Comparison of ENCODE assay signal across 11 cellular contexts in the genomic region with DNA sequence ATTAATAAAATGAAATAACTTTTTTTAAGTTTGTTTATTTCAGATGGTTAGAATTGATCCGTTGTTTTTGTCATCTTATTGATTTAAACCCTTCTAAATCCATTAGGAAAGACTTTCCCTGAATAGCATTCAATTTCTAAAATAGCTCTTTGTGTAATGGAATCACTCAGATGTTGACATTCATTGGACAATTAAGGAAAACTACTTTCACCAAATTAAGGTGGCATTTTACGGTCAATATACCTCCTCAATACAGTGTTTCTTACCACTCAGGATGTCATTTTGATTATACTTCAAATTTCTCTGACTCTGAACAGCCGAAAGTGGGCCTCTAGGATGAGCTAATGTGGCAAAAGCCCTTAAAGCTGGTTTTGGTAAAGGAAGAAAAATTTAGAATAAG. TPM values are rescaled to one million over a fixed set of nuclear protein-coding genes. Genes with fewer than 3 reads are reported as not detected.
DNase-seq lines count a peak whose midpoint lies in the region; ATAC-seq and TF ChIP-seq lines count a peak whose summit lies in the region.
"Had no signal": no experiment of that assay in that cellular context is flagged by ENCODE, and none has a peak within 500 bp of the region (broad histone marks: within the 10 kb centered on the region; RNA-seq: fewer than 3 reads in every experiment).

No MANE protein-coding gene starts in this region.

- no peak overlapping the region for H2AFZ ChIP-seq in ACC112 (ENCODE audit: low read length, unreplicated experiment)

- intact Hi-C loops in ascending aorta (cut with DNase I) (loop anchor here (10.0 kb wide), 1 partner anchor 1465 kb away; no protein-coding TSS in a partner anchor), right lobe of liver (cut with DNase I) (no loop called here)

- H3K36me3 ChIP-seq in ACC112 (ENCODE audit: insufficient read depth, low read length) = peaks cover 22% of the 10 kb centered on the region
- H3K36me3 ChIP-seq in ascending aorta = peaks cover 15 to 24% of the 10 kb centered on the region in 2 donors
- H3K36me3 ChIP-seq in right lobe of liver = peaks cover 0 to 26% (median 6%) of the 10 kb centered on the region in 4 donors

- H3K4me1 ChIP-seq in ACC112 (ENCODE audit: control insufficient read depth, insufficient read depth, low read length, unreplicated experiment) = peaks cover 34% of the 10 kb centered on the region
- peaks cover 3 to 20% of the 10 kb centered on the region in 2 donors for H3K4me1 ChIP-seq in ascending aorta
- peaks cover 0 to 42% (median 19%) of the 10 kb centered on the region in 4 donors for H3K4me1 ChIP-seq in right lobe of liver

- H3K4me3 ChIP-seq in ACC112 (ENCODE audit: low read depth, low read length) (peak overlapping the region; percentile 97), HFF-Myc (replicated peaks; ENCODE audit: low read depth, low read length) (peak overlapping the region; percentile 96), ascending aorta (peak overlapping the region; percentile 86 to 97), right lobe of liver (peak overlapping the region in 2 of 3 donors; percentile 94 to 98)

- H3K79me2 ChIP-seq in ACC112 (ENCODE audit: control insufficient read depth, insufficient read depth, low read length, unreplicated experiment) = peaks cover 63% of the 10 kb centered on the region

- no peak for ATAC-seq in right lobe of liver
- no peak for ATAC-seq in HG03354 (IDR thresholded peaks at IDR 0.05; ENCODE audit: poor library complexity, severe bottlenecking, unreplicated experiment)

- WGBS in right lobe of liver (ENCODE audit: insufficient coverage, low coverage, low lambda C conversion rate, missing lambda C conversion rate) = 47% methylated on average over 3 of the region's 3 CpGs

- no peaks in the 10 kb centered on the region for H3K9me3 ChIP-seq in ascending aorta
- H3K9me3 ChIP-seq in right lobe of liver = no peaks in the 10 kb centered on the region
- H3K9me3 ChIP-seq: esophagus squamous epithelium had no signal

- TF ChIP-seq CTCF in HFF-Myc (IDR thresholded peaks at IDR 0.05; ENCODE audit: low read depth, low read length, missing control alignments) (no peak), ascending aorta (IDR thresholded peaks at IDR 0.05) (no peak), right lobe of liver (IDR thresholded peaks at IDR 0.05) (no peak)

- H3K27me3 ChIP-seq in ACC112 (ENCODE audit: insufficient read depth, low read length) (no peaks in the 10 kb centered on the region), ascending aorta (no peaks in the 10 kb centered on the region), right lobe of liver (no peaks in the 10 kb centered on the region)
- H3K27me3 ChIP-seq: esophagus squamous epithelium had no signal

- H3K27ac ChIP-seq in ACC112 (ENCODE audit: low read depth, low read length) (no peak overlapping the region), ascending aorta (no peak overlapping the region), right lobe of liver (peak overlapping the region in 2 of 3 donors; percentile 88 to 91)

- TF ChIP-seq POLR2A in right lobe of liver (IDR thresholded peaks at IDR 0.05) = no peak

- DNase-seq in HFF-Myc (ENCODE audit: extremely low read depth, low read depth) (no peak), ascending aorta (ENCODE audit: low spot score in 2 of 2) (no peak), right lobe of liver (no peak), DMS79 treated with DMSO at 0.1 percent for 48 hours (lab: John Stamatoyannopoulos, UW) (no peak), NCI-H2107 (lab: John Stamatoyannopoulos, UW) (no peak), SHP77 (lab: John Stamatoyannopoulos, UW) (no peak)
- DNase-seq: activated CD4-positive, alpha-beta T cell treated with anti-CD3 and anti-CD28 coated beads for 1 hour; esophagus squamous epithelium; NCI-H2029 had no signal

RNA-seq across cellular contexts. Expression of a gene that starts 1.8 kb away (rescaled TPM):
- total RNA-seq in ascending aorta = 71.6 TPM
- total RNA-seq in right lobe of liver = 100 to 1,000 TPM; 103 to 160 (median 109) TPM

RNA-seq across cellular contexts. Expression of a gene that starts 9.4 kb away (rescaled TPM):
- total RNA-seq in ascending aorta (540 TPM), right lobe of liver (100 to 1,000 TPM; 413 to 736 (median 445) TPM)

Comparison
In these comparisons a context has a peak if more than half of its experiments do, and no peak if none do; other contexts are left out.
1. H3K27ac ChIP-seq: peak in right lobe of liver (2 of 3); none in ACC112 (single experiment) and ascending aorta (0 of 2).
2. Peak in every context shown above with its lines, with median percentiles within 50 percentile points of each other: H3K4me3 ChIP-seq.